Comparison of ENCODE assay signal across 1 cellular context in the genomic region with DNA sequence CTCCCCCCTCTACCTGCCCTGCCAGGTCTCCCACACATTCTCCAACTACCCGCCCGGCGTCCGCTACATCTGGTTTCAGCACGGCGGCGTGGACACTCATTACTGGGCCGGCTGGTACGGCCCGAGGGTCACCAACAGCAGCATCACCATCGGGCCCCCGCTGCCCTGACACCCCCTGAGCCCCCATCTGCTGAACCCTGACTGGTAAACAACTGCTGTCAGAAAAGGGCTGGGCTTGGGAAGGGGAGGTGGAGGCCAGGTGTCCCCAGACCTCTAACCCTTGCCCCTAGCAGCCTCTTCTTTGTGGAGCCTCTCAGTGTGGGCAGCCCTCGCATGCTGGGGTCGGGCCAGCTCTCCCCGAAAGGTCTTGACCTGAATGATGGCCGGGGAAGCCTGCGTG.
TF ChIP-seq lines count a peak whose summit lies in the region.

No MANE protein-coding gene starts in this region.

TF ChIP-seq in HEK293, 187 proteins besides CTCF, POLR2A, EP300 and RAD21 (continued from another document):
- TF ChIP-seq, protein P1, sequence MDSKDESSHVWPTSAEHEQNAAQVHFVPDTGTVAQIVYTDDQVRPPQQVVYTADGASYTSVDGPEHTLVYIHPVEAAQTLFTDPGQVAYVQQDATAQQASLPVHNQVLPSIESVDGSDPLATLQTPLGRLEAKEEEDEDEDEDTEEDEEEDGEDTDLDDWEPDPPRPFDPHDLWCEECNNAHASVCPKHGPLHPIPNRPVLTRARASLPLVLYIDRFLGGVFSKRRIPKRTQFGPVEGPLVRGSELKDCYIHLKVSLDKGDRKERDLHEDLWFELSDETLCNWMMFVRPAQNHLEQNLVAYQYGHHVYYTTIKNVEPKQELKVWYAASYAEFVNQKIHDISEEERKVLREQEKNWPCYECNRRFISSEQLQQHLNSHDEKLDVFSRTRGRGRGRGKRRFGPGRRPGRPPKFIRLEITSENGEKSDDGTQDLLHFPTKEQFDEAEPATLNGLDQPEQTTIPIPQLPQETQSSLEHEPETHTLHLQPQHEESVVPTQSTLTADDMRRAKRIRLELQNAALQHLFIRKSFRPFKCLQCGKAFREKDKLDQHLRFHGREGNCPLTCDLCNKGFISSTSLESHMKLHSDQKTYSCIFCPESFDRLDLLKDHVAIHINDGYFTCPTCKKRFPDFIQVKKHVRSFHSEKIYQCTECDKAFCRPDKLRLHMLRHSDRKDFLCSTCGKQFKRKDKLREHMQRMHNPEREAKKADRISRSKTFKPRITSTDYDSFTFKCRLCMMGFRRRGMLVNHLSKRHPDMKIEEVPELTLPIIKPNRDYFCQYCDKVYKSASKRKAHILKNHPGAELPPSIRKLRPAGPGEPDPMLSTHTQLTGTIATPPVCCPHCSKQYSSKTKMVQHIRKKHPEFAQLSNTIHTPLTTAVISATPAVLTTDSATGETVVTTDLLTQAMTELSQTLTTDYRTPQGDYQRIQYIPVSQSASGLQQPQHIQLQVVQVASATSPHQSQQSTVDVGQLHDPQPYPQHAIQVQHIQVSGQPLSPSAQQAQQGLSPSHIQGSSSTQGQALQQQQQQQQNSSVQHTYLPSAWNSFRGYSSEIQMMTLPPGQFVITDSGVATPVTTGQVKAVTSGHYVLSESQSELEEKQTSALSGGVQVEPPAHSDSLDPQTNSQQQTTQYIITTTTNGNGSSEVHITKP (tag by site-specific recombination; IDR thresholded peaks at IDR 0.05), result no peak
- TF ChIP-seq, protein P2, sequence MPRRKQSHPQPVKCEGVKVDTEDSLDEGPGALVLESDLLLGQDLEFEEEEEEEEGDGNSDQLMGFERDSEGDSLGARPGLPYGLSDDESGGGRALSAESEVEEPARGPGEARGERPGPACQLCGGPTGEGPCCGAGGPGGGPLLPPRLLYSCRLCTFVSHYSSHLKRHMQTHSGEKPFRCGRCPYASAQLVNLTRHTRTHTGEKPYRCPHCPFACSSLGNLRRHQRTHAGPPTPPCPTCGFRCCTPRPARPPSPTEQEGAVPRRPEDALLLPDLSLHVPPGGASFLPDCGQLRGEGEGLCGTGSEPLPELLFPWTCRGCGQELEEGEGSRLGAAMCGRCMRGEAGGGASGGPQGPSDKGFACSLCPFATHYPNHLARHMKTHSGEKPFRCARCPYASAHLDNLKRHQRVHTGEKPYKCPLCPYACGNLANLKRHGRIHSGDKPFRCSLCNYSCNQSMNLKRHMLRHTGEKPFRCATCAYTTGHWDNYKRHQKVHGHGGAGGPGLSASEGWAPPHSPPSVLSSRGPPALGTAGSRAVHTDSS (tag by site-specific recombination; IDR thresholded peaks at IDR 0.05), result no peak
- TF ChIP-seq EGR2 (tag by site-specific recombination; IDR thresholded peaks at IDR 0.05; ENCODE audit: low read depth) (0 out of 2 replicates have a peak, but pooled peaks have one; percentile 10), MEIS1 (CRISPR knock-in tag; IDR thresholded peaks at IDR 0.05; ENCODE audit: borderline replicate concordance) (no peak), ZNF239 (tag by site-specific recombination; IDR thresholded peaks at IDR 0.05) (no peak), WT1 (tag by site-specific recombination; IDR thresholded peaks at IDR 0.05) (no peak)
- TF ChIP-seq, protein P3, sequence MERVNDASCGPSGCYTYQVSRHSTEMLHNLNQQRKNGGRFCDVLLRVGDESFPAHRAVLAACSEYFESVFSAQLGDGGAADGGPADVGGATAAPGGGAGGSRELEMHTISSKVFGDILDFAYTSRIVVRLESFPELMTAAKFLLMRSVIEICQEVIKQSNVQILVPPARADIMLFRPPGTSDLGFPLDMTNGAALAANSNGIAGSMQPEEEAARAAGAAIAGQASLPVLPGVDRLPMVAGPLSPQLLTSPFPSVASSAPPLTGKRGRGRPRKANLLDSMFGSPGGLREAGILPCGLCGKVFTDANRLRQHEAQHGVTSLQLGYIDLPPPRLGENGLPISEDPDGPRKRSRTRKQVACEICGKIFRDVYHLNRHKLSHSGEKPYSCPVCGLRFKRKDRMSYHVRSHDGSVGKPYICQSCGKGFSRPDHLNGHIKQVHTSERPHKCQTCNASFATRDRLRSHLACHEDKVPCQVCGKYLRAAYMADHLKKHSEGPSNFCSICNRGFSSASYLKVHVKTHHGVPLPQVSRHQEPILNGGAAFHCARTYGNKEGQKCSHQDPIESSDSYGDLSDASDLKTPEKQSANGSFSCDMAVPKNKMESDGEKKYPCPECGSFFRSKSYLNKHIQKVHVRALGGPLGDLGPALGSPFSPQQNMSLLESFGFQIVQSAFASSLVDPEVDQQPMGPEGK (tag by site-specific recombination; IDR thresholded peaks at IDR 0.05), result peak; percentile 37; the same call in 1 of the 2 replicates
